In the genomic region with DNA sequence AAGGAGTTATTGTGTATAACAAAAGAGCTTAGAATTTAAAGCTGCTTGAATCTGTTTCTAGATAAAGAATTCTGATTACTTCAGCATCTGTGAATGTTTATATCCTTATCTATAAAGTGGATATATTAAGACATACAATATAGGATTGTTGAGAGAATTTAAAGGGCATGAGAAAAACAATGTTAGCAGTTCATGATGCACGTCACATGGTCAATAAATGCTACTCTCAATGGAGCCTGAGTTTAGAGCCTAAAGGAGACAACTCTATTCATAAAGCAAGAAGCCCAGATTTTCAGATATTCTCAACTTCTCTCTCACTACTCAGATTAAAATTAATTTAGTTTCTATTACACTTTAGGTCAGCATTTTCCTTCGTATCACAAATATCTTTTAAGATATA, we compare ENCODE assay signal across 20 cellular contexts.
"Had no signal": no experiment of that assay in that cellular context is flagged by ENCODE, and none has a peak within 500 bp of the region (broad histone marks: within the 10 kb centered on the region; RNA-seq: fewer than 3 reads in every experiment).

No MANE protein-coding gene starts in this region.

- FAIRE-seq: keratinocyte had no signal

- DNase-seq: colonic mucosa; cortex of kidney; effector CD8-positive, alpha-beta T cell; effector memory CD8-positive, alpha-beta T cell; endodermal cell; erythroblast; esophagus squamous epithelium; foreskin fibroblast; heart left ventricle; hypothalamus; immature natural killer cell; left cardiac atrium; left lung; left ventricle myocardium superior; lower lobe of right lung; mesenchymal stem cell; mucosa of descending colon; naive B cell; naive thymus-derived CD8-positive, alpha-beta T cell had no signal
